In the genomic region with DNA sequence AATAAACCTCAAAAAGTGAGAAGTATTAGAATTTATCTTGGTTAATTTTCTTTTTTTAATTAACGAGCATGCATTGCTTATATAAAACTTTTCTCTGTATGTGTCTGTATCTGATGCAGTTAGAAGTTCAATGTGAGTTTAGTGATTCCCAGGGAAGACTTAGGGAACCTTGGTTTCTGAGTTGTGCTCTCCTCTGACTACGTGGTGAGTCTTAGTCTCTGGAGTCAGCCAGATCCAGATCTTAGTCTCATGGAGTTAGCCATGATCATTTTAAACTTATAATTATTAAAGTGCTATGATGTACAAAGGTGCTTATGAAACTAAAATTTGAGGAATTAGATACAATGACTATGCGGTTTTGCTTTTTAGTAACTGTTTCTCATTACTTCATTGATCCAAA, we compare ENCODE assay signal across 25 cellular contexts.
"Had no signal": no experiment of that assay in that cellular context is flagged by ENCODE, and none has a peak within 500 bp of the region (broad histone marks: within the 10 kb centered on the region; RNA-seq: fewer than 3 reads in every experiment).

No MANE protein-coding gene starts in this region.

- H3K27me3 ChIP-seq: gastroesophageal sphincter, right atrium auricular region, transverse colon had no signal

- H3K4me3 Mint-ChIP-seq: activated CD4-positive, alpha-beta T cell treated with anti-CD3 and anti-CD28 coated beads for 36 hours; activated CD8-positive, alpha-beta memory T cell treated with anti-CD3 and anti-CD28 coated beads, Interleukin-2, amount 10 ng/mL, durations not matched to agents 7 days and 5 days; activated CD8-positive, alpha-beta T cell treated with anti-CD3 and anti-CD28 coated beads, Interleukin-2, amount 10 ng/mL, durations not matched to agents 7 days and 5 days; activated naive CD4-positive, alpha-beta T cell treated with anti-CD3 and anti-CD28 coated beads, Interleukin-2, amount 50 U/mL, for 24 hours; activated naive CD8-positive, alpha-beta T cell treated with anti-CD3 and anti-CD28 coated beads, Interleukin-2, amount 50 U/mL, for 24 hours; natural killer cell treated with Interleukin-12 subunit alpha and Interleukin-12 subunit beta and Interleukin-15 and Interleukin-18, amount 100 ng/mL, for 72 hours; T-helper 2 cell treated with Interferon-gamma antibody and Interleukin-4, amounts not matched to agents 5 μg/mL and 100 μg/mL, for 36 hours had no signal

- H3K9me3 ChIP-seq: gastroesophageal sphincter, lower lobe of right lung, mucosa of descending colon, right atrium auricular region, transverse colon had no signal

- DNase-seq: activated CD4-positive, alpha-beta T cell treated with anti-CD3 and anti-CD28 coated beads for 36 hours; activated CD4-positive, CD25-positive, alpha-beta regulatory T cell; activated CD8-positive, alpha-beta memory T cell treated with anti-CD3 and anti-CD28 coated beads, Interleukin-2, amount 10 ng/mL, durations not matched to agents 7 days and 5 days; activated CD8-positive, alpha-beta T cell treated with anti-CD3 and anti-CD28 coated beads, Interleukin-2, amount 10 ng/mL, durations not matched to agents 7 days and 5 days; activated naive CD8-positive, alpha-beta T cell treated with anti-CD3 and anti-CD28 coated beads, Interleukin-2, amount 50 U/mL, for 24 hours; activated T-cell treated with anti-CD3 and anti-CD28 coated beads, Interleukin-2, amount 50 U/mL, for 48 hours; amygdala; dermis blood vessel endothelial cell; effector CD4-positive, alpha-beta T cell; erythroblast; hippocampal formation; lower lobe of right lung; mucosa of descending colon; stimulated activated CD4-positive, alpha-beta T cell treated with anti-CD3 and anti-CD28 coated beads, Interleukin-15, amount 100 ng/mL, for 24 hours; stimulated activated naive CD4-positive, alpha-beta T cell treated with Interleukin-2 at 50 U/mL for 16 hours; transverse colon had no signal

- H3K36me3 Mint-ChIP-seq: activated CD8-positive, alpha-beta memory T cell treated with anti-CD3 and anti-CD28 coated beads, Interleukin-2, amount 10 ng/mL, durations not matched to agents 7 days and 5 days; natural killer cell treated with Interleukin-12 subunit alpha and Interleukin-12 subunit beta and Interleukin-15 and Interleukin-18, amount 100 ng/mL, for 72 hours had no signal

- ATAC-seq: activated CD4-positive, alpha-beta T cell treated with anti-CD3 and anti-CD28 coated beads for 36 hours; activated CD8-positive, alpha-beta memory T cell treated with anti-CD3 and anti-CD28 coated beads, Interleukin-2, amount 10 ng/mL, durations not matched to agents 7 days and 5 days; activated CD8-positive, alpha-beta T cell treated with anti-CD3 and anti-CD28 coated beads, Interleukin-2, amount 10 ng/mL, durations not matched to agents 7 days and 5 days; activated naive CD8-positive, alpha-beta T cell treated with anti-CD3 and anti-CD28 coated beads, Interleukin-2, amount 50 U/mL, for 24 hours; gastroesophageal sphincter; left lobe of liver; lower lobe of right lung; natural killer cell treated with Interleukin-12 subunit alpha and Interleukin-12 subunit beta and Interleukin-15 and Interleukin-18, amount 100 ng/mL, for 72 hours had no signal

- H3K27ac Mint-ChIP-seq: activated CD4-positive, alpha-beta T cell treated with anti-CD3 and anti-CD28 coated beads for 36 hours; activated CD8-positive, alpha-beta memory T cell treated with anti-CD3 and anti-CD28 coated beads, Interleukin-2, amount 10 ng/mL, durations not matched to agents 7 days and 5 days; activated CD8-positive, alpha-beta T cell treated with anti-CD3 and anti-CD28 coated beads, Interleukin-2, amount 10 ng/mL, durations not matched to agents 7 days and 5 days; activated naive CD4-positive, alpha-beta T cell treated with anti-CD3 and anti-CD28 coated beads, Interleukin-2, amount 50 U/mL, for 24 hours; activated naive CD8-positive, alpha-beta T cell treated with anti-CD3 and anti-CD28 coated beads, Interleukin-2, amount 50 U/mL, for 24 hours; activated T-helper 2 cell treated with anti-CD3 and anti-CD28 coated beads, Interferon-gamma antibody, Interleukin-2, Interleukin-4, amounts not matched to agents 10 μg/mL and 5 μg/mL and 100 μg/mL, durations not matched to agents 14 hours and 24 hours and 36 hours; natural killer cell treated with Interleukin-12 subunit alpha and Interleukin-12 subunit beta and Interleukin-15 and Interleukin-18, amount 100 ng/mL, for 72 hours; T-helper 2 cell treated with Interferon-gamma antibody and Interleukin-4, amounts not matched to agents 5 μg/mL and 100 μg/mL, for 36 hours had no signal

- FAIRE-seq: colon, urothelium cell line had no signal

- H3K4me1 ChIP-seq: lower lobe of right lung had no signal

- H3K27me3 Mint-ChIP-seq: activated naive CD4-positive, alpha-beta T cell treated with anti-CD3 and anti-CD28 coated beads, Interleukin-2, amount 50 U/mL, for 24 hours; activated naive CD8-positive, alpha-beta T cell treated with anti-CD3 and anti-CD28 coated beads, Interleukin-2, amount 50 U/mL, for 24 hours had no signal

- H3K27ac ChIP-seq: gastroesophageal sphincter, lower lobe of right lung, right atrium auricular region had no signal

- H3K36me3 ChIP-seq: gastroesophageal sphincter, lower lobe of right lung, right atrium auricular region, transverse colon had no signal

- H3K4me3 ChIP-seq: gastroesophageal sphincter, lower lobe of right lung, mucosa of descending colon, right atrium auricular region, transverse colon had no signal

- H3K9me3 Mint-ChIP-seq: activated naive CD4-positive, alpha-beta T cell treated with anti-CD3 and anti-CD28 coated beads, Interleukin-2, amount 50 U/mL, for 24 hours; activated naive CD8-positive, alpha-beta T cell treated with anti-CD3 and anti-CD28 coated beads, Interleukin-2, amount 50 U/mL, for 24 hours; activated T-helper 2 cell treated with anti-CD3 and anti-CD28 coated beads, Interferon-gamma antibody, Interleukin-2, Interleukin-4, amounts not matched to agents 10 μg/mL and 5 μg/mL and 100 μg/mL, durations not matched to agents 14 hours and 24 hours and 36 hours; natural killer cell treated with Interleukin-12 subunit alpha and Interleukin-12 subunit beta and Interleukin-15 and Interleukin-18, amount 100 ng/mL, for 72 hours; T-helper 2 cell treated with Interferon-gamma antibody and Interleukin-4, amounts not matched to agents 5 μg/mL and 100 μg/mL, for 36 hours had no signal
